ENCODE assay signal across 8 cellular contexts in genomic region chr14:54722791-54723432, GRCh38.
DNase-seq lines count a peak whose midpoint lies in the region; ATAC-seq and TF ChIP-seq lines count a peak whose summit lies in the region.

No MANE protein-coding gene starts in this region.

- no peaks in the 10 kb centered on the region for H3K79me2 ChIP-seq in DOHH2 (ENCODE audit: control insufficient read depth, low read length)

- no peaks in the 10 kb centered on the region for H3K27me3 Mint-ChIP-seq in memory B cell

- DNase-seq in adipocyte (ENCODE audit: low read depth), result peak; percentile 36
- DNase-seq in memory B cell (ENCODE audit: low spot score in 2 of 2), result peak in 1 of 2 donors; percentile 40
- DNase-seq in ascending aorta (ENCODE audit: low spot score in 2 of 2), result no peak
- DNase-seq in GOT3 (lab: John Stamatoyannopoulos, UW), result no peak

- ATAC-seq in HG03066 (IDR thresholded peaks at IDR 0.05; ENCODE audit: low read depth, unreplicated experiment), result peak; percentile 68
- peak; percentile 98 for ATAC-seq in memory B cell (ENCODE audit: low read depth)
- no peak for ATAC-seq in GM21526 (IDR thresholded peaks at IDR 0.05; ENCODE audit: low FRiP score, unreplicated experiment)
- ATAC-seq in HG03139 (IDR thresholded peaks at IDR 0.05; ENCODE audit: unreplicated experiment), result no peak

- no peak overlapping the region for H3K9ac ChIP-seq in adipocyte (ENCODE audit: low read length)

- peaks cover 10% of the 10 kb centered on the region for H3K4me1 Mint-ChIP-seq in memory B cell

- H3K36me3 Mint-ChIP-seq in memory B cell, result peaks cover 8% of the 10 kb centered on the region

- H3K27ac ChIP-seq in DOHH2 (ENCODE audit: low read depth, low read length) (no peak overlapping the region), ascending aorta (no peak overlapping the region)

- H3K4me2 ChIP-seq in DOHH2 (ENCODE audit: low read length), result no peak overlapping the region

- H4K20me1 ChIP-seq in DOHH2 (ENCODE audit: control insufficient read depth, insufficient read depth, low read depth, low read length), result no peaks in the 10 kb centered on the region

- H3K9me3 ChIP-seq in DOHH2 (ENCODE audit: control insufficient read depth, insufficient read depth, low read length) (no peaks in the 10 kb centered on the region), adipocyte (ENCODE audit: control insufficient read depth, low read length) (no peaks in the 10 kb centered on the region), ascending aorta (no peaks in the 10 kb centered on the region)

- TF ChIP-seq CTCF in DOHH2 (IDR thresholded peaks at IDR 0.05; ENCODE audit: low read depth, low read length, poor library complexity, severe bottlenecking) (peak; percentile 38), ascending aorta (IDR thresholded peaks at IDR 0.05) (peak in 1 of 3 experiments; percentile 47)

- peaks cover 2% of the 10 kb centered on the region for H3K9me3 Mint-ChIP-seq in memory B cell

- no peaks in the 10 kb centered on the region for H3K9me2 ChIP-seq in DOHH2 (replicated peaks; ENCODE audit: control insufficient read depth, low read length)

- H3K27me3 ChIP-seq in DOHH2 (ENCODE audit: control insufficient read depth, low read length), result peaks cover 4% of the 10 kb centered on the region
- H3K27me3 ChIP-seq in adipocyte (replicated peaks; ENCODE audit: control insufficient read depth, insufficient read depth, low read length), result no peaks in the 10 kb centered on the region
- H3K27me3 ChIP-seq in ascending aorta, result no peaks in the 10 kb centered on the region

- H3K36me3 ChIP-seq in DOHH2 (ENCODE audit: control insufficient read depth, low read length) (no peaks in the 10 kb centered on the region), adipocyte (ENCODE audit: control insufficient read depth, insufficient read depth, low read length, severe bottlenecking) (no peaks in the 10 kb centered on the region), ascending aorta (no peaks in the 10 kb centered on the region)

- no peak overlapping the region for H3K4me3 ChIP-seq in DOHH2 (ENCODE audit: low read length)
- H3K4me3 ChIP-seq in adipocyte (ENCODE audit: low read length), result no peak overlapping the region
- no peak overlapping the region for H3K4me3 ChIP-seq in ascending aorta

- no peaks in the 10 kb centered on the region for H3F3A ChIP-seq in DOHH2 (ENCODE audit: control insufficient read depth, insufficient read depth)

- peak overlapping the region; percentile 25 for H3K27ac Mint-ChIP-seq in memory B cell

- H3K4me1 ChIP-seq in DOHH2 (ENCODE audit: control insufficient read depth, low read length) (no peaks in the 10 kb centered on the region), adipocyte (ENCODE audit: control insufficient read depth, insufficient read depth, low read length) (peaks cover 25% of the 10 kb centered on the region), ascending aorta (peaks cover 0 to 20% of the 10 kb centered on the region in 2 donors)

- intact Hi-C loops in ascending aorta (cut with DNase I), result no loop called here

- H3K4me3 Mint-ChIP-seq in memory B cell, result peak overlapping the region; percentile 37

Comparison
In these comparisons a context has a peak if more than half of its experiments do, and no peak if none do; other contexts are left out.
1. ATAC-seq: peak in HG03066 (single experiment) and memory B cell (single experiment); none in GM21526 (single experiment) and HG03139 (single experiment).